ENCODE assay signal across 19 cellular contexts in genomic region chr6:80211295-80211694, GRCh38.
A peak's percentile ranks its signal among the peaks of the same experiment; 100 is the strongest.
DNase-seq lines count a peak whose midpoint lies in the region; ATAC-seq and TF ChIP-seq lines count a peak whose summit lies in the region.
"Had no signal": no experiment of that assay in that cellular context is flagged by ENCODE, and none has a peak within 500 bp of the region (broad histone marks: within the 10 kb centered on the region; RNA-seq: fewer than 3 reads in every experiment).

No MANE protein-coding gene starts in this region.

- H3K9me2 ChIP-seq in hepatocyte (replicated peaks; ENCODE audit: insufficient read depth): no peaks in the 10 kb centered on the region

- H3K27ac ChIP-seq in heart right ventricle (peak overlapping the region in 1 of 10 donors; percentile 59), hepatocyte (peak overlapping the region; percentile 46), testis (peak overlapping the region; percentile 14 to 31)
- H3K27ac ChIP-seq: lower lobe of right lung, thyroid gland had no signal

- TF ChIP-seq CTCF in heart right ventricle (IDR thresholded peaks at IDR 0.05): no peak
- TF ChIP-seq CTCF in hepatocyte (IDR thresholded peaks at IDR 0.05; ENCODE audit: poor library complexity): no peak
- TF ChIP-seq CTCF in testis (IDR thresholded peaks at IDR 0.05): no peak
- TF ChIP-seq CTCF in chondrocyte (IDR thresholded peaks at IDR 0.05): no peak

- no peak for TF ChIP-seq POLR2A in testis (IDR thresholded peaks at IDR 0.05)

- 79 to 84% methylated on average over 3 of the region's 3 CpGs for WGBS in heart right ventricle, 2 donors
- 89% methylated on average over 3 of the region's 3 CpGs for WGBS in hepatocyte (ENCODE audit: low lambda C conversion rate, missing lambda C conversion rate)
- 70 to 86% methylated on average over 3 of the region's 3 CpGs for WGBS in testis, 2 donors

- no peak overlapping the region for H3K4me3 ChIP-seq in heart right ventricle
- no peak overlapping the region for H3K4me3 ChIP-seq in hepatocyte
- no peak overlapping the region for H3K4me3 ChIP-seq in testis
- H3K4me3 ChIP-seq: lower lobe of right lung, SK-N-MC, thyroid gland had no signal

- no peaks in the 10 kb centered on the region for H3K9me3 Mint-ChIP-seq in chondrocyte (ENCODE audit: low read depth)
- H3K9me3 Mint-ChIP-seq: activated CD4-positive, alpha-beta memory T cell treated with anti-CD3 and anti-CD28 coated beads for 36 hours; activated T-cell treated with anti-CD3 and anti-CD28 coated beads, Interleukin-2, amount 50 U/mL, for 4 hours; HFFc6; neural crest cell had no signal

- DNase-seq in Right ventricle myocardium superior (no peak), heart right ventricle (no peak), LHCN-M2 (ENCODE audit: low read depth) (peak; percentile 56), hepatocyte (ENCODE audit: low spot score) (no peak), testis (peak; percentile 25), chondrocyte (ENCODE audit: low spot score) (no peak), sciatic nerve (ENCODE audit: low spot score) (no peak), HPDE6-E6E7 (ENCODE audit: extremely low spot score) (no peak)
- DNase-seq: activated CD4-positive, alpha-beta memory T cell treated with anti-CD3 and anti-CD28 coated beads for 36 hours; activated T-cell treated with anti-CD3 and anti-CD28 coated beads, Interleukin-2, amount 50 U/mL, for 4 hours; HFFc6; lower lobe of right lung; NCI-H1436 treated with DMSO at 0.1 percent for 48 hours; NCI-H510A; stimulated activated CD4-positive, alpha-beta T cell treated with anti-CD3 and anti-CD28 coated beads, Interleukin-1b, Interleukin-23, amount 100 ng/mL, for 48 hours had no signal

- no peaks in the 10 kb centered on the region for H3K36me3 Mint-ChIP-seq in chondrocyte (ENCODE audit: low read depth)

- H3K36me3 ChIP-seq in heart right ventricle (no peaks in the 10 kb centered on the region), hepatocyte (replicated peaks; ENCODE audit: insufficient read depth, low read depth) (no peaks in the 10 kb centered on the region), testis (ENCODE audit: low read depth, missing control alignments) (no peaks in the 10 kb centered on the region)
- H3K36me3 ChIP-seq: lower lobe of right lung, thyroid gland had no signal

- peak; percentile 38 for ATAC-seq in Right ventricle myocardium superior (ENCODE audit: poor library complexity)
- no peak for ATAC-seq in heart right ventricle
- ATAC-seq in sciatic nerve: no peak
- ATAC-seq: activated T-cell treated with anti-CD3 and anti-CD28 coated beads, Interleukin-2, amount 50 U/mL, for 4 hours; lower lobe of right lung had no signal

- H4K20me1 ChIP-seq in hepatocyte (ENCODE audit: insufficient read depth, poor library complexity, severe bottlenecking): no peaks in the 10 kb centered on the region

- H3K9me3 ChIP-seq in heart right ventricle: no peaks in the 10 kb centered on the region
- H3K9me3 ChIP-seq in hepatocyte (ENCODE audit: low read depth): no peaks in the 10 kb centered on the region
- H3K9me3 ChIP-seq in testis: no peaks in the 10 kb centered on the region
- H3K9me3 ChIP-seq: lower lobe of right lung, thyroid gland had no signal

- no peaks in the 10 kb centered on the region for H3K79me2 ChIP-seq in hepatocyte

- no peak overlapping the region for H3K4me3 Mint-ChIP-seq in chondrocyte (ENCODE audit: unreplicated experiment)
- H3K4me3 Mint-ChIP-seq: activated CD4-positive, alpha-beta memory T cell treated with anti-CD3 and anti-CD28 coated beads for 36 hours; activated T-cell treated with anti-CD3 and anti-CD28 coated beads, Interleukin-2, amount 50 U/mL, for 4 hours; CD14-positive monocyte; HFFc6; neural crest cell had no signal

- H3K27ac Mint-ChIP-seq in chondrocyte (ENCODE audit: unreplicated experiment): no peak overlapping the region
- H3K27ac Mint-ChIP-seq: activated CD4-positive, alpha-beta memory T cell treated with anti-CD3 and anti-CD28 coated beads for 36 hours; HFFc6 had no signal

- H2AFZ ChIP-seq in hepatocyte: no peak overlapping the region

- peak overlapping the region; percentile 18 for H3K4me2 ChIP-seq in hepatocyte

- H3K4me1 Mint-ChIP-seq in chondrocyte (ENCODE audit: low read depth): peaks cover 21% of the 10 kb centered on the region

- intact Hi-C loops in Right ventricle myocardium superior (cut with DNase I): no loop called here
- intact Hi-C loops in heart right ventricle (cut with DNase I): loop anchor here in 4 of 10 donors (5.0 to 10.0 kb wide), 5 partner anchors 69 to 1544 kb away; partner anchors contain the start of gene TENT5A (in 2 of the 4)
- intact Hi-C loops in testis (cut with DNase I; ENCODE audit: low total_unique reads): no loop called here
- intact Hi-C loops in sciatic nerve (cut with DNase I): no loop called here

- H3K27me3 Mint-ChIP-seq in chondrocyte (ENCODE audit: low read depth): no peaks in the 10 kb centered on the region
- H3K27me3 Mint-ChIP-seq: activated CD4-positive, alpha-beta memory T cell treated with anti-CD3 and anti-CD28 coated beads for 36 hours had no signal

- H3K27me3 ChIP-seq in heart right ventricle (no peaks in the 10 kb centered on the region), hepatocyte (no peaks in the 10 kb centered on the region), testis (no peaks in the 10 kb centered on the region)
- H3K27me3 ChIP-seq: thyroid gland had no signal

- H3K4me1 ChIP-seq in heart right ventricle (peaks cover 0 to 19% (median 11%) of the 10 kb centered on the region in 9 donors), hepatocyte (ENCODE audit: insufficient read depth) (peaks cover 18% of the 10 kb centered on the region), testis (peaks cover 14% of the 10 kb centered on the region)
- H3K4me1 ChIP-seq: lower lobe of right lung had no signal

Comparison
In these comparisons a context has a peak if more than half of its experiments do, and no peak if none do; other contexts are left out.
1. DNase-seq: peak in LHCN-M2 (single experiment) and testis (single experiment); none in Right ventricle myocardium superior (single experiment), heart right ventricle (0 of 2), hepatocyte (single experiment), chondrocyte (single experiment), sciatic nerve (single experiment) and HPDE6-E6E7 (single experiment).